In genomic region chr14:32560213-32560857, GRCh38 we compare ENCODE assay signal across 8 cellular contexts.
DNase-seq lines count a peak whose midpoint lies in the region; ATAC-seq and TF ChIP-seq lines count a peak whose summit lies in the region.

No MANE protein-coding gene starts in this region.

- H3K4me3 Mint-ChIP-seq in activated CD4-positive, alpha-beta T cell treated with anti-CD3 and anti-CD28 coated beads, Interleukin-2, amount 10 ng/mL, durations not matched to agents 7 days and 5 days, result no peak overlapping the region
- H3K4me3 Mint-ChIP-seq in nephron progenitor cell, result no peak overlapping the region

- no peaks in the 10 kb centered on the region for H3K9me3 Mint-ChIP-seq in activated CD4-positive, alpha-beta T cell treated with anti-CD3 and anti-CD28 coated beads, Interleukin-2, amount 10 ng/mL, durations not matched to agents 7 days and 5 days
- H3K9me3 Mint-ChIP-seq in nephron progenitor cell, result no peaks in the 10 kb centered on the region

- TF ChIP-seq CTCF in AG10803 (conservative IDR thresholded peaks at IDR 0.05; ENCODE audit: low read length) (peak; percentile 95), fibroblast of pulmonary artery (IDR thresholded peaks at IDR 0.05; ENCODE audit: low read length, missing control alignments) (peak; percentile 93), nephron progenitor cell (IDR thresholded peaks at IDR 0.05) (peak; percentile 90)

- peaks cover 13% of the 10 kb centered on the region for H3K4me1 Mint-ChIP-seq in activated CD4-positive, alpha-beta T cell treated with anti-CD3 and anti-CD28 coated beads, Interleukin-2, amount 10 ng/mL, durations not matched to agents 7 days and 5 days
- H3K4me1 Mint-ChIP-seq in nephron progenitor cell, result no peaks in the 10 kb centered on the region

- H3K27ac Mint-ChIP-seq in activated CD4-positive, alpha-beta T cell treated with anti-CD3 and anti-CD28 coated beads, Interleukin-2, amount 10 ng/mL, durations not matched to agents 7 days and 5 days, result no peak overlapping the region
- no peak overlapping the region for H3K27ac Mint-ChIP-seq in nephron progenitor cell

- DNase-seq in AG10803 (ENCODE audit: low read depth) (peak; percentile 93), NCI-H2227 treated with DMSO at 0.1 percent for 48 hours (lab: John Stamatoyannopoulos, UW) (peak; percentile 54), fibroblast of pulmonary artery (ENCODE audit: low read depth) (peak; percentile 91), nephron progenitor cell (peak; percentile 59)
- peak; percentile 55 for DNase-seq in activated CD4-positive, alpha-beta T cell treated with anti-CD3 and anti-CD28 coated beads, Interleukin-2, amount 10 ng/mL, durations not matched to agents 7 days and 5 days

- no peaks in the 10 kb centered on the region for H3K27me3 Mint-ChIP-seq in activated CD4-positive, alpha-beta T cell treated with anti-CD3 and anti-CD28 coated beads, Interleukin-2, amount 10 ng/mL, durations not matched to agents 7 days and 5 days
- H3K27me3 Mint-ChIP-seq in nephron progenitor cell (ENCODE audit: low read depth, poor library complexity), result peaks cover 7% of the 10 kb centered on the region

- H3K4me3 ChIP-seq in AG10803 (ENCODE audit: low read length) (no peak overlapping the region), fibroblast of pulmonary artery (replicated peaks; ENCODE audit: low read depth, low read length) (no peak overlapping the region)

- POLR2A ChIA-PET in activated CD4-positive, alpha-beta T cell treated with anti-CD3 and anti-CD28 coated beads, Interleukin-2, amount 10 ng/mL, durations not matched to agents 7 days and 5 days (lab: Charles Lee), result no interaction called here

- peak; percentile 87 for ATAC-seq in GM18502 (IDR thresholded peaks at IDR 0.05; ENCODE audit: poor library complexity, unreplicated experiment)
- peak; percentile 77 for ATAC-seq in HG03139 (IDR thresholded peaks at IDR 0.05; ENCODE audit: unreplicated experiment)
- no peak for ATAC-seq in HG02938 (IDR thresholded peaks at IDR 0.05; ENCODE audit: unreplicated experiment)

- CTCF ChIA-PET in activated CD4-positive, alpha-beta T cell treated with anti-CD3 and anti-CD28 coated beads, Interleukin-2, amount 10 ng/mL, durations not matched to agents 7 days and 5 days (lab: Charles Lee), result interaction anchor here (0.6 to 2.5 kb wide), 2 partner anchors 8 to 1224 kb away, joined by 3 to 7 read pairs; no protein-coding TSS in a partner anchor

- no peaks in the 10 kb centered on the region for H3K36me3 Mint-ChIP-seq in activated CD4-positive, alpha-beta T cell treated with anti-CD3 and anti-CD28 coated beads, Interleukin-2, amount 10 ng/mL, durations not matched to agents 7 days and 5 days (ENCODE audit: low read depth)
- no peaks in the 10 kb centered on the region for H3K36me3 Mint-ChIP-seq in nephron progenitor cell (ENCODE audit: low read depth)
